In the genomic region with DNA sequence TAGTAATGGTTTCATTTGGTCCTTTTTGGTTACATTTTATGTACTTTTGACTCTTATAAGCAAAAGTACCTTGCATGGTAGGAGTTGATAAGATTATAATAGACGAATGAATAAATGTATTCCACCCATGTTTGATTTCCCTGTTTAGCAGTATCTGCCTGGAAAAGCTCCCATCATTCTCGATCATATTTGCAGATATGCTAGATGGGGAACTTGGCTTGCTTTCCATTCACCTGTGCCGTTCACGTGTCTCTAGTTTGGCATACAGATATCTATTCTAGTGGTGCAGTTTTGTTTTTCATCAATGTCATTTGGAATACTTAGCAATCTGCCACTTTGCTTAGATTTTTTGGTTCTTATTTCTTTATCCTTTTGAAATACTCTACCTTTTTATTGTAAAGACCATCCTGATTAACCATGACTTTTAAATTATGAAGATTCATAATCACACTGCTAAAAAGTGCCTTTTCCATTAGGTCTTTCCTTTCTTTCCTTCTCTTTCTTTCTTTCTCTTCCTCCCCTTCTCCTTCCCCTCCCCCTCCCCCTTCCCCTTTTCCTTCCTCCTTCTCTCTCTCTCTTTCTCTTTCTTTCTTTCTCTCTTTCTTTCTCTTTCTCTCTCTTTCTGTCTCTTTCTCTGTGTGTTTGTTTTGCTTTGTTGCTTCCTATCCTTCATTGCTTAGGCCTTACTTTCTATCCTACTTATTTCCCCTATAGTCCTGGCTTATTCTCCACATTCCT, we compare ENCODE assay signal across 23 cellular contexts.
"Had no signal": no experiment of that assay in that cellular context is flagged by ENCODE, and none has a peak within 500 bp of the region (broad histone marks: within the 10 kb centered on the region; RNA-seq: fewer than 3 reads in every experiment).

No MANE protein-coding gene starts in this region.

- H3K27me3 ChIP-seq: ascending aorta, body of pancreas had no signal

- H3K4me1 Mint-ChIP-seq: activated CD4-positive, alpha-beta T cell treated with anti-CD3 and anti-CD28 coated beads, Interleukin-2, amount 10 ng/mL, durations not matched to agents 7 days and 5 days had no signal

- H3K36me3 Mint-ChIP-seq: activated naive CD4-positive, alpha-beta T cell treated with anti-CD3 and anti-CD28 coated beads, Interleukin-2, amount 50 U/mL, for 72 hours had no signal

- H3K27ac Mint-ChIP-seq: activated CD4-positive, alpha-beta memory T cell treated with anti-CD3 and anti-CD28 coated beads for 36 hours; activated CD4-positive, alpha-beta T cell treated with anti-CD3 and anti-CD28 coated beads, Interleukin-2, amount 10 ng/mL, durations not matched to agents 7 days and 5 days; activated naive CD4-positive, alpha-beta T cell treated with anti-CD3 and anti-CD28 coated beads, Interleukin-2, amount 50 U/mL, for 72 hours; activated naive CD8-positive, alpha-beta T cell treated with anti-CD3 and anti-CD28 coated beads, Interleukin-2, amount 50 U/mL, for 24 hours; T-helper 1 cell treated with Interleukin-12 subunit alpha and Interleukin-12 subunit beta and Interleukin-4 antibody, amounts not matched to agents 30 μg/mL and 1 μg/mL, for 36 hours had no signal

- H3K27ac ChIP-seq: ascending aorta, body of pancreas, PC-9 had no signal

- H3K4me2 ChIP-seq: PC-9 had no signal

- H3K36me3 ChIP-seq: ascending aorta had no signal

- H3K27me3 Mint-ChIP-seq: activated CD4-positive, alpha-beta memory T cell treated with anti-CD3 and anti-CD28 coated beads for 36 hours; activated naive CD8-positive, alpha-beta T cell treated with anti-CD3 and anti-CD28 coated beads, Interleukin-2, amount 50 U/mL, for 24 hours; central memory CD8-positive, alpha-beta T cell had no signal

- ATAC-seq: activated naive CD4-positive, alpha-beta T cell treated with anti-CD3 and anti-CD28 coated beads, Interleukin-2, amount 50 U/mL, for 72 hours; activated naive CD8-positive, alpha-beta T cell treated with anti-CD3 and anti-CD28 coated beads, Interleukin-2, amount 50 U/mL, for 24 hours; activated T-cell treated with anti-CD3 and anti-CD28 coated beads, Interleukin-2, amount 50 U/mL, for 4 hours; body of pancreas had no signal

- DNase-seq: activated CD4-positive, alpha-beta memory T cell treated with anti-CD3 and anti-CD28 coated beads for 36 hours; activated CD4-positive, alpha-beta T cell treated with anti-CD3 and anti-CD28 coated beads, Interleukin-2, amount 10 ng/mL, durations not matched to agents 7 days and 5 days; activated CD4-positive, CD25-positive, alpha-beta regulatory T cell; activated CD8-positive, alpha-beta memory T cell treated with anti-CD3 and anti-CD28 coated beads for 24 hours; activated effector memory CD4-positive, alpha-beta T cell treated with anti-CD3 and anti-CD28 coated beads, Interleukin-2, amount 50 U/mL, for 16 hours; activated naive CD4-positive, alpha-beta T cell treated with Interleukin-2 at 50 U/mL for 16 hours; activated naive CD8-positive, alpha-beta T cell treated with anti-CD3 and anti-CD28 coated beads, Interleukin-2, amount 50 U/mL, for 24 hours; activated T-cell treated with anti-CD3 and anti-CD28 coated beads, Interleukin-2, amount 50 U/mL, for 4 hours; amniotic stem cell; body of pancreas; MM.1S; NCI-H1105; NCI-H1694 treated with DMSO at 0.1 percent for 48 hours; NCI-H2029 treated with DMSO at 0.1 percent for 48 hours; NCI-H510A; NCI-H526 treated with DMSO at 0.1 percent for 48 hours; NCI-H82; PC-9; SHP77 treated with DMSO at 0.1 percent for 48 hours had no signal

- H3K4me3 Mint-ChIP-seq: activated CD4-positive, alpha-beta memory T cell treated with anti-CD3 and anti-CD28 coated beads for 36 hours; activated CD4-positive, alpha-beta T cell treated with anti-CD3 and anti-CD28 coated beads, Interleukin-2, amount 10 ng/mL, durations not matched to agents 7 days and 5 days; activated naive CD8-positive, alpha-beta T cell treated with anti-CD3 and anti-CD28 coated beads, Interleukin-2, amount 50 U/mL, for 24 hours; activated T-cell treated with anti-CD3 and anti-CD28 coated beads, Interleukin-2, amount 50 U/mL, for 4 hours; central memory CD8-positive, alpha-beta T cell; T-helper 1 cell treated with Interleukin-12 subunit alpha and Interleukin-12 subunit beta and Interleukin-4 antibody, amounts not matched to agents 30 μg/mL and 1 μg/mL, for 36 hours had no signal

- H3K9me3 ChIP-seq: ascending aorta, body of pancreas had no signal

- H3K9me3 Mint-ChIP-seq: activated CD4-positive, alpha-beta memory T cell treated with anti-CD3 and anti-CD28 coated beads for 36 hours; activated CD4-positive, alpha-beta T cell treated with anti-CD3 and anti-CD28 coated beads, Interleukin-2, amount 10 ng/mL, durations not matched to agents 7 days and 5 days; activated naive CD4-positive, alpha-beta T cell treated with anti-CD3 and anti-CD28 coated beads, Interleukin-2, amount 50 U/mL, for 72 hours; activated naive CD8-positive, alpha-beta T cell treated with anti-CD3 and anti-CD28 coated beads, Interleukin-2, amount 50 U/mL, for 24 hours; activated T-cell treated with anti-CD3 and anti-CD28 coated beads, Interleukin-2, amount 50 U/mL, for 4 hours; central memory CD8-positive, alpha-beta T cell; T-helper 1 cell treated with Interleukin-12 subunit alpha and Interleukin-12 subunit beta and Interleukin-4 antibody, amounts not matched to agents 30 μg/mL and 1 μg/mL, for 36 hours had no signal

- H2AFZ ChIP-seq: PC-9 had no signal

- H3K4me3 ChIP-seq: ascending aorta, body of pancreas, PC-9 had no signal
